8 cellular contexts compared by ENCODE assay signal in the genomic region with DNA sequence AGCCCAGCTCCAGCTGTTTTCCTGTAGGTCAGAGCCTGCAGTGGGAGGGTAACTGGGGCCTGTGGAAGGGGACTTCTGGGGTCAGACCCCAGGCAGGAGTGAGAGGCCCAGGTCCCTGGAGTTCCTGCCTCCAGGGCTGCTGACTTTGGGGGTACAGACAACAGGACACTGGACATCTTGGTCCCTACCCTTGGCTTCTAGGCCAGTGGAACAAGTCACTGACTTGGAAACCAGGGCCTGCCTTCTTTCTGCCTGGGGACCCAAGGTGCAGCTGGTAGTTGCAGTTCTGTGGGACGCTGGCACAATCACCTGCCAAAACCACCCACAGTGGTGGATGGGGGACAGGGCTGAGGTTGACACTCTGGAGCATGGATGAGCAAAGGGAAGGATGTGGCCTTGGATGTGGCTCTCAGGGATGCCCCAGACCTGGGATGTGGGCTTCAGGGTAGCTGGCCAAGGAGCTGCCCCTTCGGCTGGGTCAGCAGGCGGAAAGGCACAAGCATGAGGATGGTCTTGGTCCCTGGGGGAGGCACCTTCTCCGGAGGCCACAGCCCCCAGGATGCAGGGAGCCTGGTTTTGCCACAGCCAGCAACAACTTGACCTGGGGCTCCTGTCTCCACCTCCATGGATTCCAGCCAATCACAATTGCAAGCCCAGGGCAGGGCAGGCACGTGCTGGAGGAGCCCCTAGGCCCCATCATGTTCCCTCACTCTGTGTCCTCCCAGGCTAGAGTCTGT. TPM values are rescaled to one million over a fixed set of nuclear protein-coding genes. Genes with fewer than 3 reads are reported as not detected.
DNase-seq lines count a peak whose midpoint lies in the region; ATAC-seq and TF ChIP-seq lines count a peak whose summit lies in the region.

No MANE protein-coding gene starts in this region.

- no peaks in the 10 kb centered on the region for H3K9me3 Mint-ChIP-seq in activated T-cell treated with anti-CD3 and anti-CD28 coated beads, Interleukin-2, amount 50 U/mL, for 24 hours

- TF ChIP-seq CTCF in transverse colon (IDR thresholded peaks at IDR 0.05): no peak

- H3K36me3 ChIP-seq in adipocyte (ENCODE audit: control insufficient read depth, insufficient read depth, low read length, severe bottlenecking) (peaks cover 21% of the 10 kb centered on the region), transverse colon (no peaks in the 10 kb centered on the region)

- no peak for TF ChIP-seq EP300 in transverse colon (IDR thresholded peaks at IDR 0.05; ENCODE audit: low read depth)

- H3K4me1 ChIP-seq in adipocyte (ENCODE audit: control insufficient read depth, insufficient read depth, low read length): peaks cover 16% of the 10 kb centered on the region
- H3K4me1 ChIP-seq in transverse colon: peaks cover 17 to 29% (median 24%) of the 10 kb centered on the region in 4 donors

- H3K4me3 ChIP-seq in adipocyte (ENCODE audit: low read length) (no peak overlapping the region), transverse colon (peak overlapping the region; percentile 56 to 61 (median 58))

- peak overlapping the region; percentile 77 for H3K4me3 Mint-ChIP-seq in activated T-cell treated with anti-CD3 and anti-CD28 coated beads, Interleukin-2, amount 50 U/mL, for 24 hours

- H3K27me3 Mint-ChIP-seq in activated T-cell treated with anti-CD3 and anti-CD28 coated beads, Interleukin-2, amount 50 U/mL, for 24 hours: no peaks in the 10 kb centered on the region

- 60% methylated on average over 5 of the region's 5 CpGs; no CpG with 5 or more reads in 1 of the 2 donors for WGBS in transverse colon (ENCODE audit: low coverage in 1 of 2), 2 donors

- H3K9me3 ChIP-seq in adipocyte (ENCODE audit: control insufficient read depth, low read length) (peaks cover under 1% of the 10 kb centered on the region), transverse colon (no peaks in the 10 kb centered on the region)

- no peak for ATAC-seq in left lobe of liver
- no peak for ATAC-seq in HG03108 (IDR thresholded peaks at IDR 0.05; ENCODE audit: unreplicated experiment)
- ATAC-seq in HG03135 (IDR thresholded peaks at IDR 0.05; ENCODE audit: unreplicated experiment): no peak
- ATAC-seq in GM18868 (IDR thresholded peaks at IDR 0.05; ENCODE audit: unreplicated experiment): no peak

- in situ Hi-C loops in transverse colon (cut with MboI; ENCODE audit: low pct_ligation_motif_present in 1 of 4, low pct_unique_long_range_greater_than_20kb in 1 of 4, low sequenced_read_pairs in 3 of 4): no loop called here

- no peaks in the 10 kb centered on the region for H3K27me3 ChIP-seq in adipocyte (replicated peaks; ENCODE audit: control insufficient read depth, insufficient read depth, low read length)
- no peaks in the 10 kb centered on the region for H3K27me3 ChIP-seq in transverse colon

- TF ChIP-seq POLR2A in transverse colon (IDR thresholded peaks at IDR 0.05): no peak

- peak overlapping the region; percentile 59 to 79 (median 76) for H3K27ac ChIP-seq in transverse colon

- H3K4me1 Mint-ChIP-seq in activated T-cell treated with anti-CD3 and anti-CD28 coated beads, Interleukin-2, amount 50 U/mL, for 24 hours (ENCODE audit: low read depth): peaks cover 40% of the 10 kb centered on the region

- peaks cover 35% of the 10 kb centered on the region for H3K36me3 Mint-ChIP-seq in activated T-cell treated with anti-CD3 and anti-CD28 coated beads, Interleukin-2, amount 50 U/mL, for 24 hours (ENCODE audit: low read depth)

- H3K9ac ChIP-seq in adipocyte (ENCODE audit: low read length): peak overlapping the region; percentile 56

- peak overlapping the region; percentile 26 for H3K27ac Mint-ChIP-seq in activated T-cell treated with anti-CD3 and anti-CD28 coated beads, Interleukin-2, amount 50 U/mL, for 24 hours

- DNase-seq in activated T-cell treated with anti-CD3 and anti-CD28 coated beads, Interleukin-2, amount 50 U/mL, for 24 hours: peak; percentile 44
- no peak for DNase-seq in activated T-cell treated with anti-CD3 and anti-CD28 coated beads, Interleukin-2, amount 50 U/mL, for 48 hours
- no peak for DNase-seq in adipocyte (ENCODE audit: low read depth)
- peak; percentile 56 for DNase-seq in left lobe of liver (ENCODE audit: low spot score)
- DNase-seq in transverse colon: no peak

- intact Hi-C loops in transverse colon (cut with DNase I; ENCODE audit: low total_unique reads): loop anchor here (5.0 kb wide), 1 partner anchor 58 kb away; no protein-coding TSS in a partner anchor

RNA-seq across cellular contexts. Expression of gene JMJD4, which starts 5.8 kb away (rescaled TPM):
- 10.3 TPM for total RNA-seq in left lobe of liver
- total RNA-seq in transverse colon: 10 to 100 TPM in 3 of 4 donors, 1 to 10 TPM in 1; 6.8 to 52.7 (median 19.8) TPM

RNA-seq across cellular contexts. Expression of gene SNAP47, which starts 5.9 kb away (rescaled TPM):
- 35.8 TPM for total RNA-seq in left lobe of liver
- total RNA-seq in transverse colon: 10 to 100 TPM; 24.1 to 49.0 (median 38.4) TPM

Comparison
In these comparisons a context has a peak if more than half of its experiments do, and no peak if none do; other contexts are left out.
1. DNase-seq: peak in activated T-cell treated with anti-CD3 and anti-CD28 coated beads, Interleukin-2, amount 50 U/mL, for 24 hours (single experiment) and left lobe of liver (single experiment); none in activated T-cell treated with anti-CD3 and anti-CD28 coated beads, Interleukin-2, amount 50 U/mL, for 48 hours (0 of 2), adipocyte (single experiment) and transverse colon (single experiment).